Comparison of ENCODE assay signal across 8 cellular contexts in genomic region chrX:130401415-130402210, GRCh38. TPM values are rescaled to one million over a fixed set of nuclear protein-coding genes. Genes with fewer than 3 reads are reported as not detected.
DNase-seq lines count a peak whose midpoint lies in the region; ATAC-seq and TF ChIP-seq lines count a peak whose summit lies in the region.

Gene RBMX2, plus strand, starts transcription at chrX:130401987. Its CDS starts 46 bp downstream, at chrX:130402033.

- H3K27ac ChIP-seq in HUES6 (ENCODE audit: low read depth, low read length) (peak within 1 kb of the TSS; percentile 68; the same call in 1 of the 2 replicates), OCI-LY7 (ENCODE audit: low read depth, low read length, poor library complexity, severe bottlenecking) (peak within 1 kb of the TSS; percentile 50), epithelial cell of prostate (peak within 1 kb of the TSS; percentile 40)

- peak within 1 kb of the TSS; percentile 81 for H3K4me3 ChIP-seq in HUES6 (ENCODE audit: low read depth, low read length)
- peak within 1 kb of the TSS; percentile 94 for H3K4me3 ChIP-seq in OCI-LY7 (ENCODE audit: low read depth, low read length, poor library complexity, severe bottlenecking)

- H3K79me2 ChIP-seq in OCI-LY7 (ENCODE audit: insufficient read depth, low read depth, low read length): no peaks in the 10 kb centered on the region; the same call in 1 of the 2 replicates

- no peaks in the 10 kb centered on the region for H3K4me1 ChIP-seq in HUES6 (ENCODE audit: control insufficient read depth, insufficient read depth, low read length)
- H3K4me1 ChIP-seq in OCI-LY7 (ENCODE audit: insufficient read depth, low read length, poor library complexity, severe bottlenecking): peaks cover 4% of the 10 kb centered on the region

- H3K9me2 ChIP-seq in OCI-LY7 (ENCODE audit: insufficient read depth, low read length): no peaks in the 10 kb centered on the region

- intact Hi-C loops in OCI-LY7 (cut with micrococcal nuclease; ENCODE audit: unreplicated experiment): loop anchor here (5.0 to 10.0 kb wide), 2 partner anchors 69 to 137 kb away; partner anchors contain the start of gene ZNF280C

- no peaks in the 10 kb centered on the region for H3K9me3 ChIP-seq in HUES6 (ENCODE audit: control insufficient read depth, insufficient read depth, low read depth, low read length)
- H3K9me3 ChIP-seq in OCI-LY7 (ENCODE audit: low read length): no peaks in the 10 kb centered on the region

- peak within 1 kb of the TSS; percentile 81 for H3K9ac ChIP-seq in HUES6 (ENCODE audit: low read length)

- peak within 1 kb of the TSS; percentile 71 for H2AFZ ChIP-seq in OCI-LY7 (ENCODE audit: low read length)

- H3K36me3 ChIP-seq in HUES6 (ENCODE audit: control insufficient read depth, insufficient read depth, low read length): peaks cover 15% of the 10 kb centered on the region
- peaks cover 7% of the 10 kb centered on the region for H3K36me3 ChIP-seq in OCI-LY7 (ENCODE audit: insufficient read depth, low read length)

- H3K27me3 ChIP-seq in HUES6 (ENCODE audit: control insufficient read depth, insufficient read depth, low read length): peaks cover 36% of the 10 kb centered on the region

- CTCF ChIA-PET in OCI-LY7 (lab: Charles Lee; ENCODE audit: unreplicated experiment): no interaction called here

- no peaks in the 10 kb centered on the region for H4K20me1 ChIP-seq in OCI-LY7 (ENCODE audit: insufficient read depth, low read length)

- POLR2A ChIA-PET in OCI-LY7 (lab: Charles Lee): interaction anchor here (0.6 to 1.5 kb wide), 6 partner anchors 9 to 502 kb away, joined by 3 to 5 read pairs (median 4); partner anchors contain the start of genes ENOX2 and SLC25A14

- peak; percentile 97 for ATAC-seq in GM21447 (IDR thresholded peaks at IDR 0.05; ENCODE audit: unreplicated experiment)

- no peak for TF ChIP-seq CTCF in OCI-LY7 (conservative IDR thresholded peaks at IDR 0.05; ENCODE audit: low read length)

- DNase-seq in DMS 273 treated with DMSO at 0.1 percent for 48 hours (lab: John Stamatoyannopoulos, UW): peak; percentile 44
- peak; percentile 78 for DNase-seq in OCI-LY7 (ENCODE audit: low spot score)
- DNase-seq in activated T-cell treated with anti-CD3 and anti-CD28 coated beads for 48 hours (ENCODE audit: low read depth): peak; percentile 65
- peak; percentile 3 for DNase-seq in epithelial cell of prostate (ENCODE audit: low read depth, low spot score)
- peak; percentile 64 for DNase-seq in mucosa of gallbladder (ENCODE audit: low spot score)
- DNase-seq in stimulated activated CD8-positive, alpha-beta memory T cell treated with anti-CD3 and anti-CD28 coated beads, Interleukin-7, amount 100 ng/mL, for 1 hour (ENCODE audit: low read depth in 2 of 2): peak; percentile 36 to 40

- no TSS peak for BruUV-seq in OCI-LY7 (replicated peaks; lab: Mats Ljungman, UMichigan)

- H3K4me2 ChIP-seq in OCI-LY7 (ENCODE audit: low read length): peak within 1 kb of the TSS; percentile 83

RNA-seq across cellular contexts. Expression of gene RBMX2, which starts in this region (rescaled TPM):
- 17.0 and 19.5 TPM in 2 replicates for total RNA-seq in OCI-LY7 (2014; rRNA removed; shearing (Covaris generic))
- total RNA-seq in OCI-LY7 (2022) (21.9 and 24.6 TPM in 2 replicates), mucosa of gallbladder (14.4 TPM)

Comparison
In these comparisons a context has a peak if more than half of its experiments do, and no peak if none do; other contexts are left out.
1. Peak in every context shown above with its lines: DNase-seq, ATAC-seq, H3K4me3 ChIP-seq and H3K27ac ChIP-seq.
2. DNase-seq: peak in every context shown above with its lines; median percentile 78 in OCI-LY7; 65 in activated T-cell treated with anti-CD3 and anti-CD28 coated beads for 48 hours; 64 in mucosa of gallbladder; 44 in DMS 273 treated with DMSO at 0.1 percent for 48 hours; 38 in stimulated activated CD8-positive, alpha-beta memory T cell treated with anti-CD3 and anti-CD28 coated beads, Interleukin-7, amount 100 ng/mL, for 1 hour; 3 in epithelial cell of prostate.